ENCODE assay signal across 19 cellular contexts in genomic region chr17:81102869-81103268, GRCh38.
"Had no signal": no experiment of that assay in that cellular context is flagged by ENCODE, and none has a peak within 500 bp of the region (broad histone marks: within the 10 kb centered on the region; RNA-seq: fewer than 3 reads in every experiment).

No MANE protein-coding gene starts in this region.

- H3K27me3 ChIP-seq: MG63, SJCRH30 had no signal

- H3K36me3 ChIP-seq: SJCRH30 had no signal

- H3K4me3 ChIP-seq: MG63, SJCRH30 had no signal

- H3K9me3 ChIP-seq: MG63, SJCRH30 had no signal

- DNase-seq: Karpas-422, KG1, MG63, NCI-H1092, NCI-H1105 treated with DMSO at 0.1 percent for 48 hours, NCI-H1417 treated with DMSO at 0.1 percent for 48 hours, NCI-H187, NCI-H2029, NCI-H2081 treated with DMSO at 0.1 percent for 48 hours, NCI-H2171, NCI-H226, NCI-H446, NCI-H510A, NCI-H524 treated with DMSO at 0.1 percent for 48 hours, NCI-H69, NCI-H774, SHP77 treated with DMSO at 0.1 percent for 48 hours, SJCRH30 had no signal

- H3K27ac ChIP-seq: HL-60, SJCRH30 had no signal
